ENCODE assay signal across 8 cellular contexts in the genomic region with DNA sequence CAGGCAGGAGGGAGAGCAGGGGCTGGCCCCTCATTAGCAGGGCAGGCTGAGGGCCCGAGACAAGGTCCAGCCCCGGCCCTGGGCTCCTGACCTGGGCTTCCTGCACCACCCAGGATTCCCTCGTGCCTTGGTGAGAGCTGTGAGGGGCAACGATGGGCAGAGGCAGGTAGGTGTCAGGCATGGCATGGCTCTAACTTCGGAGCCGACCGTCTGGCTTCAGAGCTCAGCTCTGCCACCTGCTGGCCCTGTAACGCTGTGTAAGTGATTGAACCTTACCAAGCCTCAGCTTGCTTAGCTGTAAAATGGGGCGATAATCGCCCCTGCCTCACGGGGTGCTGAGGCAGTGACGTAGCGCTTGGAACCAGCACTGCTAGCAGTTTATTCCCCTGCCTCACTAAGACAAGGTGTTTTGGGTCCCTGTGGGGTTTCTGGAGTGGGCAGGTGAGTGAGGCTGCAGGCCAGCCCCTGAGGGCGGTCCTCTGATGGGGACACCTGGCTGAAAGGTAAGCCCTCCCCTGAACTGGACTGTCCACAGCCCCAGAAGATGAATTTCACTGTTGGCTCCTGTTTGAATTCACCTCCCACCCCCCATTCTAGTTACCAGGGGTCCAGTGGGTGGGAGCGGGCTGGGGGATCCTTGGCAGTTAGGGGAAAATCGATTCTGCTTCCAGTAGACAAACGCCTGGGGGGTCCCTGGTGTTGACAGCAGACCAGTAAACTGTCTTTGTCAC.
DNase-seq lines count a peak whose midpoint lies in the region; ATAC-seq, FAIRE-seq and TF ChIP-seq lines count a peak whose summit lies in the region.

No MANE protein-coding gene starts in this region.

- H3K79me2 ChIP-seq in Loucy (ENCODE audit: insufficient read depth, low read length) = no peaks in the 10 kb centered on the region

- H3K4me2 ChIP-seq in Loucy (ENCODE audit: low read depth, low read length, poor library complexity, severe bottlenecking) = no peak overlapping the region

- no peak overlapping the region for H3K9ac ChIP-seq in Loucy (ENCODE audit: low read depth, low read length, poor library complexity, severe bottlenecking)

- no peaks in the 10 kb centered on the region for H3K27me3 ChIP-seq in Loucy (ENCODE audit: insufficient read depth, low read length, poor library complexity, severe bottlenecking)

- TF ChIP-seq CTCF in GM10266 (IDR thresholded peaks at IDR 0.05; ENCODE audit: control insufficient read depth, insufficient read depth, low read depth, missing control alignments) (peak; percentile 65), Loucy (conservative IDR thresholded peaks at IDR 0.05; ENCODE audit: low read length) (peak; percentile 66), fibroblast of villous mesenchyme (IDR thresholded peaks at IDR 0.05; ENCODE audit: insufficient read depth, low read depth, low read length) (peak; percentile 48)

- H3K36me3 ChIP-seq in Loucy (ENCODE audit: insufficient read depth, low read length) = no peaks in the 10 kb centered on the region

- H3K4me3 ChIP-seq in Loucy (ENCODE audit: low read length, poor library complexity, severe bottlenecking) (no peak overlapping the region), fibroblast of villous mesenchyme (ENCODE audit: low read depth, low read length) (no peak overlapping the region)

- H2AFZ ChIP-seq in Loucy (ENCODE audit: low read length) = no peak overlapping the region

- H3F3A ChIP-seq in Loucy (ENCODE audit: low read depth) = no peaks in the 10 kb centered on the region

- no peak for ATAC-seq in HG02938 (IDR thresholded peaks at IDR 0.05; ENCODE audit: unreplicated experiment)

- no peak for FAIRE-seq in H54 (lab: Jason Lieb, UNC)

- H3K9me3 ChIP-seq in Loucy (ENCODE audit: insufficient read depth, low read depth, low read length) = no peaks in the 10 kb centered on the region

- H3K9me2 ChIP-seq in Loucy (replicated peaks; ENCODE audit: low read depth, low read length) = no peaks in the 10 kb centered on the region

- no peaks in the 10 kb centered on the region for H4K20me1 ChIP-seq in Loucy (ENCODE audit: insufficient read depth, low read length, poor library complexity, severe bottlenecking)

- DNase-seq in GM10266 (ENCODE audit: extremely low spot score) (peak; percentile 82), fibroblast of villous mesenchyme (ENCODE audit: low read depth) (peak; percentile 23), retina (peak; percentile 32), NCI-H345 (lab: John Stamatoyannopoulos, UW) (no peak), H54 (ENCODE audit: insufficient read length, low spot score) (no peak)
- peak; percentile 51 for DNase-seq in activated CD8-positive, alpha-beta memory T cell treated with anti-CD3 and anti-CD28 coated beads, Interleukin-2, amount 50 U/mL, for 4 hours

- no peak for TF ChIP-seq POLR2A in H54 (IDR thresholded peaks at IDR 0.05; ENCODE audit: low read depth, low read length)

- no peaks in the 10 kb centered on the region for H3K4me1 ChIP-seq in Loucy (ENCODE audit: insufficient read depth, low read length, poor library complexity, severe bottlenecking)

Comparison
In these comparisons a context has a peak if more than half of its experiments do, and no peak if none do; other contexts are left out.
1. DNase-seq: peak in GM10266 (single experiment), activated CD8-positive, alpha-beta memory T cell treated with anti-CD3 and anti-CD28 coated beads, Interleukin-2, amount 50 U/mL, for 4 hours (single experiment), fibroblast of villous mesenchyme (single experiment) and retina (single experiment); none in NCI-H345 (single experiment) and H54 (single experiment).
2. Peak in every context shown above with its lines, with median percentiles within 50 percentile points of each other: CTCF ChIP-seq.